Comparison of ENCODE assay signal across 1 cellular context in genomic region chr3:134364061-134364935, GRCh38.
A peak's percentile ranks its signal among the peaks of the same experiment; 100 is the strongest.
TF ChIP-seq lines count a peak whose summit lies in the region.

No MANE protein-coding gene starts in this region.

TF ChIP-seq in WTC11, 78 proteins besides CTCF, POLR2A, EP300 and RAD21 (continued from another document and continues in another):
- TF ChIP-seq ATF3 (CRISPR knock-in tag; conservative IDR thresholded peaks at IDR 0.05) (no peak), FOXP1 (CRISPR knock-in tag; IDR thresholded peaks at IDR 0.05; ENCODE audit: borderline replicate concordance) (peak; percentile 49; the same call in 1 of the 2 replicates), USF2 (CRISPR knock-in tag; IDR thresholded peaks at IDR 0.05) (no peak), ATF6 (CRISPR knock-in tag; IDR thresholded peaks at IDR 0.05) (no peak), ZSCAN18 (CRISPR knock-in tag; IDR thresholded peaks at IDR 0.05) (no peak), RELA (CRISPR knock-in tag; IDR thresholded peaks at IDR 0.05; ENCODE audit: borderline replicate concordance) (no peak), ATF2 (CRISPR knock-in tag; IDR thresholded peaks at IDR 0.05; ENCODE audit: borderline replicate concordance, low read depth) (no peak), JUN (CRISPR knock-in tag; IDR thresholded peaks at IDR 0.05) (no peak), HMGXB4 (CRISPR knock-in tag; IDR thresholded peaks at IDR 0.05) (no peak), E2F4 (CRISPR knock-in tag; IDR thresholded peaks at IDR 0.05; ENCODE audit: borderline replicate concordance, low read depth) (no peak), SMAD3 (CRISPR knock-in tag; IDR thresholded peaks at IDR 0.05; ENCODE audit: borderline replicate concordance) (no peak), STAT6 (CRISPR knock-in tag; conservative IDR thresholded peaks at IDR 0.05; ENCODE audit: low read depth) (no peak), GRHL2 (CRISPR knock-in tag; IDR thresholded peaks at IDR 0.05; ENCODE audit: insufficient replicate concordance, severe bottlenecking) (no peak), AFF4 (CRISPR knock-in tag; IDR thresholded peaks at IDR 0.05; ENCODE audit: borderline replicate concordance) (no peak), ZNF671 (CRISPR knock-in tag; IDR thresholded peaks at IDR 0.05) (no peak), MXD4 (CRISPR knock-in tag; IDR thresholded peaks at IDR 0.05; ENCODE audit: borderline replicate concordance) (no peak), SP1 (CRISPR knock-in tag; conservative IDR thresholded peaks at IDR 0.05) (peak; percentile 73), AR (CRISPR knock-in tag; IDR thresholded peaks at IDR 0.05) (no peak), SMAD4 (CRISPR knock-in tag; IDR thresholded peaks at IDR 0.05) (no peak), PRDM15 (CRISPR knock-in tag; IDR thresholded peaks at IDR 0.05) (no peak), RORB (CRISPR knock-in tag; IDR thresholded peaks at IDR 0.05) (no peak), PREB (CRISPR knock-in tag; IDR thresholded peaks at IDR 0.05; ENCODE audit: borderline replicate concordance) (no peak), USF1 (CRISPR knock-in tag; IDR thresholded peaks at IDR 0.05) (no peak), ZBTB21 (CRISPR knock-in tag; IDR thresholded peaks at IDR 0.05; ENCODE audit: borderline replicate concordance) (no peak), ZNF232 (CRISPR knock-in tag; IDR thresholded peaks at IDR 0.05) (no peak), OVOL2 (CRISPR knock-in tag; IDR thresholded peaks at IDR 0.05; ENCODE audit: borderline replicate concordance) (no peak)
